13 cellular contexts compared by ENCODE assay signal in genomic region chr12:3119745-3120660, GRCh38. TPM values are rescaled to one million over a fixed set of nuclear protein-coding genes. Genes with fewer than 3 reads are reported as not detected.
A peak's percentile ranks its signal among the peaks of the same experiment; 100 is the strongest.
DNase-seq lines count a peak whose midpoint lies in the region; ATAC-seq and TF ChIP-seq lines count a peak whose summit lies in the region.
"Had no signal": no experiment of that assay in that cellular context is flagged by ENCODE, and none has a peak within 500 bp of the region (broad histone marks: within the 10 kb centered on the region; RNA-seq: fewer than 3 reads in every experiment).

No MANE protein-coding gene starts in this region.

- DNase-seq in Caco-2 (no peak), adrenal gland (peak in 5 of 7 donors; percentile 60 to 90 (median 70)), glutamatergic neuron (no peak), renal cortical epithelial cell (ENCODE audit: low read depth) (peak; percentile 98), T-helper 17 cell (no peak), mesendoderm (no peak)
- DNase-seq: KBM-7; left colon; stimulated activated CD4-positive, alpha-beta T cell treated with anti-CD3 and anti-CD28 coated beads, Interleukin-1b, Interleukin-23, amount 100 ng/mL, for 48 hours had no signal

- H3K4me1 ChIP-seq in Caco-2, result no peaks in the 10 kb centered on the region
- H3K4me1 ChIP-seq in adrenal gland (replicated peaks in 1 of 2), result peaks cover 11 to 39% of the 10 kb centered on the region in 2 donors
- no peaks in the 10 kb centered on the region for H3K4me1 ChIP-seq in mesendoderm (ENCODE audit: control insufficient read depth, low read depth, low read length)

- H3K79me2 ChIP-seq in mesendoderm (ENCODE audit: control insufficient read depth, insufficient read depth, low read length), result no peaks in the 10 kb centered on the region

- intact Hi-C loops in Caco-2 (cut with micrococcal nuclease; ENCODE audit: unreplicated experiment) (loop anchor here (5.0 kb wide), 1 partner anchor 48 kb away; no protein-coding TSS in a partner anchor), adrenal gland (cut with DNase I) (loop anchor here in 1 of 2 donors (5.0 kb wide), 1 partner anchor 38 kb away; no protein-coding TSS in a partner anchor)

- H3K23ac ChIP-seq in mesendoderm (ENCODE audit: low read length), result no peak overlapping the region

- H3K4me1 Mint-ChIP-seq in Caco-2 (ENCODE audit: low read depth, unreplicated experiment) (no peaks in the 10 kb centered on the region), glutamatergic neuron (ENCODE audit: low read depth, unreplicated experiment) (peaks cover 40% of the 10 kb centered on the region), T-helper 17 cell (peaks cover 8% of the 10 kb centered on the region)

- no peak for TF ChIP-seq POLR2A in adrenal gland (IDR thresholded peaks at IDR 0.05)
- no peak for TF ChIP-seq POLR2A in GM18505 (IDR thresholded peaks at IDR 0.05; ENCODE audit: borderline replicate concordance, extremely low read depth, insufficient read depth, insufficient read length)

- no peak overlapping the region for H3K9ac ChIP-seq in mesendoderm (ENCODE audit: low read length)

- no peak overlapping the region for H3K18ac ChIP-seq in mesendoderm (ENCODE audit: low read length)

- ATAC-seq in T-helper 17 cell (no peak), GM19452 (IDR thresholded peaks at IDR 0.05; ENCODE audit: unreplicated experiment) (no peak), GM18505 (IDR thresholded peaks at IDR 0.05; ENCODE audit: unreplicated experiment) (no peak)
- ATAC-seq: activated CD4-positive, alpha-beta T cell treated with anti-CD3 and anti-CD28 coated beads for 36 hours; left colon had no signal

- no peak overlapping the region for H2BK15ac ChIP-seq in mesendoderm (replicated peaks; ENCODE audit: low read depth)

- no peak overlapping the region for H4K5ac ChIP-seq in mesendoderm (ENCODE audit: low read length)

- no peak overlapping the region for H2BK120ac ChIP-seq in mesendoderm (ENCODE audit: low read depth, low read length)

- H3K4me2 ChIP-seq in mesendoderm (ENCODE audit: low read length), result no peak overlapping the region

- no peaks in the 10 kb centered on the region for H3K9me3 ChIP-seq in Caco-2
- H3K9me3 ChIP-seq in adrenal gland (replicated peaks in 1 of 3), result no peaks in the 10 kb centered on the region
- no peaks in the 10 kb centered on the region for H3K9me3 ChIP-seq in T-helper 17 cell (ENCODE audit: control insufficient read depth, low read length, poor library complexity, severe bottlenecking)

- H3K4me3 ChIP-seq in Caco-2 (ENCODE audit: low read depth, low read length), result no peak overlapping the region
- H3K4me3 ChIP-seq in adrenal gland, result no peak overlapping the region
- H3K4me3 ChIP-seq in mesendoderm (ENCODE audit: low read length), result no peak overlapping the region
- H3K4me3 ChIP-seq: cardiac muscle cell had no signal

- POLR2A ChIA-PET in Caco-2 (lab: Charles Lee), result no interaction called here

- H3K27me3 ChIP-seq in Caco-2 (replicated peaks; ENCODE audit: control insufficient read depth, insufficient read depth, low read length), result no peaks in the 10 kb centered on the region
- H3K27me3 ChIP-seq in adrenal gland, result no peaks in the 10 kb centered on the region
- no peaks in the 10 kb centered on the region for H3K27me3 ChIP-seq in mesendoderm (ENCODE audit: insufficient read depth, low read length, poor library complexity)
- H3K27me3 ChIP-seq: cardiac muscle cell had no signal

- no TSS peak for BruUV-seq in Caco-2 (replicated peaks; lab: Mats Ljungman, UMichigan)

- peaks cover 10% of the 10 kb centered on the region for H3K9me3 Mint-ChIP-seq in Caco-2 (ENCODE audit: unreplicated experiment)
- H3K9me3 Mint-ChIP-seq in glutamatergic neuron (ENCODE audit: unreplicated experiment), result no peaks in the 10 kb centered on the region

- H3K4me3 Mint-ChIP-seq in Caco-2 (ENCODE audit: unreplicated experiment) (no peak overlapping the region), glutamatergic neuron (ENCODE audit: unreplicated experiment) (no peak overlapping the region), T-helper 17 cell (no peak overlapping the region)
- H3K4me3 Mint-ChIP-seq: activated CD4-positive, alpha-beta T cell treated with anti-CD3 and anti-CD28 coated beads for 36 hours had no signal

- no peaks in the 10 kb centered on the region for H3K36me3 Mint-ChIP-seq in Caco-2 (ENCODE audit: insufficient read depth, unreplicated experiment)
- H3K36me3 Mint-ChIP-seq in glutamatergic neuron (ENCODE audit: unreplicated experiment), result peaks cover 8% of the 10 kb centered on the region
- H3K36me3 Mint-ChIP-seq in T-helper 17 cell (ENCODE audit: low read depth), result no peaks in the 10 kb centered on the region

- H3K4ac ChIP-seq in mesendoderm (ENCODE audit: low read depth, low read length), result no peak overlapping the region

- CTCF ChIA-PET in Caco-2 (lab: Charles Lee), result interaction anchor here (0.9 to 2.1 kb wide), 2 partner anchors 15 to 47 kb away, joined by 3 to 4 read pairs; no protein-coding TSS in a partner anchor

- H3K79me1 ChIP-seq in mesendoderm (ENCODE audit: low read length), result no peaks in the 10 kb centered on the region

- no peak overlapping the region for H3K56ac ChIP-seq in mesendoderm (ENCODE audit: low read length)

- no peak overlapping the region for H2BK5ac ChIP-seq in mesendoderm (ENCODE audit: low read length)

- WGBS in adrenal gland, 4 donors, result 23 to 61% (median 27%) methylated on average over 16 to 18 of the region's 18 CpGs
- WGBS in mesendoderm (ENCODE audit: extremely low coverage, insufficient coverage, low lambda C conversion rate), result no CpG with 5 or more reads among the region's 18 CpGs

- H3K27ac ChIP-seq in adrenal gland (peak overlapping the region in 4 of 5 donors; percentile 54 to 88 (median 72)), mesendoderm (ENCODE audit: low read depth, low read length) (no peak overlapping the region)
- H3K27ac ChIP-seq: cardiac muscle cell had no signal

- H3K36me3 ChIP-seq in Caco-2 (ENCODE audit: control insufficient read depth, insufficient read depth, low read length), result 0 out of 2 replicates have a peak, but pooled peaks cover 1% of the 10 kb centered on the region
- H3K36me3 ChIP-seq in adrenal gland (replicated peaks in 1 of 2), result no peaks in the 10 kb centered on the region
- no peaks in the 10 kb centered on the region for H3K36me3 ChIP-seq in mesendoderm (ENCODE audit: control insufficient read depth, insufficient read depth, low read length)
- H3K36me3 ChIP-seq: cardiac muscle cell had no signal

- no peaks in the 10 kb centered on the region for H3K27me3 Mint-ChIP-seq in Caco-2 (ENCODE audit: insufficient read depth, unreplicated experiment)
- H3K27me3 Mint-ChIP-seq in glutamatergic neuron (ENCODE audit: unreplicated experiment), result peaks cover 7% of the 10 kb centered on the region
- H3K27me3 Mint-ChIP-seq in T-helper 17 cell, result peaks cover 51% of the 10 kb centered on the region

- peak overlapping the region; percentile 14 for H3K27ac Mint-ChIP-seq in Caco-2 (ENCODE audit: unreplicated experiment)
- H3K27ac Mint-ChIP-seq in glutamatergic neuron (ENCODE audit: unreplicated experiment), result peak overlapping the region; percentile 43
- H3K27ac Mint-ChIP-seq in T-helper 17 cell, result no peak overlapping the region
- H3K27ac Mint-ChIP-seq: activated CD4-positive, alpha-beta T cell treated with anti-CD3 and anti-CD28 coated beads for 36 hours had no signal

- H2AK5ac ChIP-seq in mesendoderm (ENCODE audit: low read length), result no peak overlapping the region

- TF ChIP-seq CTCF in Caco-2 (IDR thresholded peaks at IDR 0.05; ENCODE audit: insufficient read depth in 1 of 2, low read depth in 1 of 2, low read length in 1 of 2, severe bottlenecking in 1 of 2, unreplicated experiment in 1 of 2), result no peak
- TF ChIP-seq CTCF in adrenal gland (IDR thresholded peaks at IDR 0.05), result no peak
- no peak for TF ChIP-seq CTCF in glutamatergic neuron (IDR thresholded peaks at IDR 0.05; ENCODE audit: partially characterized antibody, unreplicated experiment)

- no peak overlapping the region for H4K8ac ChIP-seq in mesendoderm (ENCODE audit: low read depth, low read length)

RNA-seq across cellular contexts. Expression of gene TSPAN9, which starts 42.8 kb away (rescaled TPM):
- 45.5 and 49.1 TPM in 2 replicates for total RNA-seq in Caco-2 (2022)
- total RNA-seq in adrenal gland, result 10 to 100 TPM; 15.3 to 31.4 (median 27.3) TPM
- 10 to 100 TPM; 12.4 to 18.1 (median 16.5) TPM for polyA plus RNA-seq in adrenal gland
- total RNA-seq in glutamatergic neuron (ENCODE audit: unreplicated experiment), result 142 TPM
- total RNA-seq in renal cortical epithelial cell, result 24.7 and 91.3 TPM in 2 replicates
- total RNA-seq in T-helper 17 cell, result 10 to 100 TPM in 1 of 2 donors, 1 to 10 TPM in 1; 1.4 to 24.2 TPM
- polyA plus RNA-seq in mesendoderm (2013, experiment 1 of 2), result 13.2 TPM
- polyA plus RNA-seq in mesendoderm (2013, experiment 2 of 2), result 12.5 TPM

Comparison
In these comparisons a context has a peak if more than half of its experiments do, and no peak if none do; other contexts are left out.
1. DNase-seq: peak in adrenal gland (5 of 7) and renal cortical epithelial cell (single experiment); none in Caco-2 (0 of 2), glutamatergic neuron (single experiment), T-helper 17 cell (0 of 3) and mesendoderm (single experiment).